ENCODE assay signal across 26 cellular contexts in genomic region chr1:8481650-8482380, GRCh38.
A peak's percentile ranks its signal among the peaks of the same experiment; 100 is the strongest.
DNase-seq lines count a peak whose midpoint lies in the region; ATAC-seq and TF ChIP-seq lines count a peak whose summit lies in the region.
"Had no signal": no experiment of that assay in that cellular context is flagged by ENCODE, and none has a peak within 500 bp of the region (broad histone marks: within the 10 kb centered on the region; RNA-seq: fewer than 3 reads in every experiment).

No MANE protein-coding gene starts in this region.

- no peaks in the 10 kb centered on the region for H3K9me3 Mint-ChIP-seq in type B pancreatic cell
- H3K9me3 Mint-ChIP-seq: activated B cell treated with CpG ODN at 0.5 μM for 24 hours; activated naive CD8-positive, alpha-beta T cell treated with anti-CD3 and anti-CD28 coated beads for 36 hours; CD4-positive, alpha-beta memory T cell; central memory CD8-positive, alpha-beta T cell; naive B cell; stimulated activated naive CD8-positive, alpha-beta T cell treated with anti-CD3 and anti-CD28 coated beads, Interleukin-15, Interleukin-2, amounts not matched to agents 100 ng/mL and 50 ng/mL, for 24 hours had no signal

- H3K36me3 Mint-ChIP-seq in type B pancreatic cell, result peaks cover 13% of the 10 kb centered on the region

- no peak overlapping the region for H2AFZ ChIP-seq in GM23248

- peaks cover 37% of the 10 kb centered on the region for H3K4me1 Mint-ChIP-seq in type B pancreatic cell (ENCODE audit: unreplicated experiment)

- 98 to 100% methylated on average over 2 of the region's 2 CpGs for WGBS in GM23248 (ENCODE audit: low coverage in 1 of 2, low lambda C conversion rate in 2 of 2, missing lambda C conversion rate in 2 of 2), 2 experiments

- no peaks in the 10 kb centered on the region for H3K27me3 ChIP-seq in GM23248 (replicated peaks; ENCODE audit: insufficient read depth)
- H3K27me3 ChIP-seq: esophagus muscularis mucosa had no signal

- H3K36me3 ChIP-seq in GM23248 (ENCODE audit: low read depth), result 0 out of 2 replicates have a peak, but pooled peaks cover 3% of the 10 kb centered on the region
- H3K36me3 ChIP-seq: esophagus muscularis mucosa, thoracic aorta had no signal

- no peaks in the 10 kb centered on the region for H3K27me3 Mint-ChIP-seq in type B pancreatic cell
- H3K27me3 Mint-ChIP-seq: activated B cell treated with CpG ODN at 0.5 μM for 24 hours; activated naive CD8-positive, alpha-beta T cell treated with anti-CD3 and anti-CD28 coated beads for 36 hours; CD4-positive, alpha-beta memory T cell; central memory CD8-positive, alpha-beta T cell; naive B cell; stimulated activated naive CD8-positive, alpha-beta T cell treated with anti-CD3 and anti-CD28 coated beads, Interleukin-15, Interleukin-2, amounts not matched to agents 100 ng/mL and 50 ng/mL, for 24 hours had no signal

- H3F3A ChIP-seq in GM23248 (ENCODE audit: insufficient read depth), result peaks cover 44% of the 10 kb centered on the region

- peak overlapping the region; percentile 69 for H3K27ac Mint-ChIP-seq in type B pancreatic cell
- H3K27ac Mint-ChIP-seq: activated B cell treated with CpG ODN at 0.5 μM for 24 hours; activated naive CD8-positive, alpha-beta T cell treated with anti-CD3 and anti-CD28 coated beads for 36 hours; CD4-positive, alpha-beta memory T cell; stimulated activated naive CD8-positive, alpha-beta T cell treated with anti-CD3 and anti-CD28 coated beads, Interleukin-15, Interleukin-2, amounts not matched to agents 100 ng/mL and 50 ng/mL, for 24 hours had no signal

- H3K4me2 ChIP-seq in GM23248 (ENCODE audit: unreplicated experiment), result peak overlapping the region; percentile 22

- DNase-seq in GM23248, result peak; percentile 56
- peak; percentile 73 for DNase-seq in fibroblast of villous mesenchyme (ENCODE audit: low read depth)
- DNase-seq in type B pancreatic cell (ENCODE audit: extremely low spot score, unreplicated experiment), result no peak
- DNase-seq in COLO668 (lab: John Stamatoyannopoulos, UW; ENCODE audit: unreplicated experiment), result no peak
- DNase-seq: activated B cell treated with CpG ODN at 0.5 μM for 24 hours; activated effector memory CD4-positive, alpha-beta T cell treated with Interleukin-2 at 50 U/mL for 16 hours; activated naive CD8-positive, alpha-beta T cell treated with anti-CD3 and anti-CD28 coated beads for 36 hours; AML-193; CD4-positive, alpha-beta memory T cell; dermis blood vessel endothelial cell; DMS 273 treated with DMSO at 0.1 percent for 48 hours; left ventricle myocardium inferior; naive B cell; NCI-H510A; SW 1271; T1000 had no signal

- ATAC-seq in HG03354 (IDR thresholded peaks at IDR 0.05; ENCODE audit: poor library complexity, severe bottlenecking, unreplicated experiment), result no peak
- ATAC-seq in HG03342 (IDR thresholded peaks at IDR 0.05; ENCODE audit: unreplicated experiment), result no peak
- ATAC-seq in GM21786 (IDR thresholded peaks at IDR 0.05; ENCODE audit: unreplicated experiment), result no peak
- ATAC-seq: HCT116, HepG2 had no signal

- in situ Hi-C loops in GM23248 (cut with MboI), result no loop called here

- H3K27ac ChIP-seq in GM23248 (peak overlapping the region; percentile 41), VCaP (peak overlapping the region; percentile 22; the same call in 1 of the 2 replicates)
- H3K27ac ChIP-seq: esophagus muscularis mucosa, left ventricle myocardium inferior, thoracic aorta had no signal

- no peak overlapping the region for H3K9ac ChIP-seq in GM23248

- TF ChIP-seq CTCF in VCaP (conservative IDR thresholded peaks at IDR 0.05) (no peak), fibroblast of villous mesenchyme (IDR thresholded peaks at IDR 0.05; ENCODE audit: insufficient read depth, low read depth, low read length) (no peak), type B pancreatic cell (conservative IDR thresholded peaks at IDR 0.05) (no peak)

- peaks cover 53% of the 10 kb centered on the region for H3K4me1 ChIP-seq in GM23248 (ENCODE audit: insufficient read depth)

- H3K9me3 ChIP-seq in GM23248 (ENCODE audit: low read depth), result no peaks in the 10 kb centered on the region
- H3K9me3 ChIP-seq: esophagus muscularis mucosa, left ventricle myocardium inferior, thoracic aorta had no signal

- no peaks in the 10 kb centered on the region for H4K20me1 ChIP-seq in GM23248 (ENCODE audit: insufficient read depth)

- peak overlapping the region; percentile 46 for H3K4me3 Mint-ChIP-seq in type B pancreatic cell
- H3K4me3 Mint-ChIP-seq: activated B cell treated with CpG ODN at 0.5 μM for 24 hours; activated naive CD8-positive, alpha-beta T cell treated with anti-CD3 and anti-CD28 coated beads for 36 hours; CD4-positive, alpha-beta memory T cell; central memory CD8-positive, alpha-beta T cell; naive B cell; stimulated activated naive CD8-positive, alpha-beta T cell treated with anti-CD3 and anti-CD28 coated beads, Interleukin-15, Interleukin-2, amounts not matched to agents 100 ng/mL and 50 ng/mL, for 24 hours had no signal

- H3K9me2 ChIP-seq in GM23248 (ENCODE audit: insufficient read depth), result no peaks in the 10 kb centered on the region

- H3K79me2 ChIP-seq in GM23248 (ENCODE audit: insufficient read depth), result peaks cover 34% of the 10 kb centered on the region

- H3K4me3 ChIP-seq in GM23248 (no peak overlapping the region), fibroblast of villous mesenchyme (ENCODE audit: low read depth, low read length) (no peak overlapping the region)
- H3K4me3 ChIP-seq: esophagus muscularis mucosa, left ventricle myocardium inferior, thoracic aorta had no signal

Comparison
In these comparisons a context has a peak if more than half of its experiments do, and no peak if none do; other contexts are left out.
1. DNase-seq: peak in GM23248 (single experiment) and fibroblast of villous mesenchyme (single experiment); none in type B pancreatic cell (single experiment) and COLO668 (single experiment).